In genomic region chr1:239321877-239322276, GRCh38 we compare ENCODE assay signal across 30 cellular contexts.
"Had no signal": no experiment of that assay in that cellular context is flagged by ENCODE, and none has a peak within 500 bp of the region (broad histone marks: within the 10 kb centered on the region; RNA-seq: fewer than 3 reads in every experiment).

No MANE protein-coding gene starts in this region.

- DNase-seq: effector CD8-positive, alpha-beta T cell; erythroblast; esophagus squamous epithelium; foreskin melanocyte; glutamatergic neuron; heart right ventricle; hippocampal formation; left cardiac atrium; left lung; mesenchymal stem cell; mucosa of descending colon; naive B cell; stimulated activated CD4-positive, alpha-beta T cell treated with anti-CD3 and anti-CD28 coated beads, Interleukin-2, amount 100 ng/mL, for 24 hours; stimulated activated CD4-positive, alpha-beta T cell treated with anti-CD3 and anti-CD28 coated beads, Interleukin-4, amount 100 ng/mL, for 24 hours; stimulated activated naive CD4-positive, alpha-beta T cell treated with Interleukin-2 at 50 U/mL for 16 hours; stomach; thyroid gland; trophoblast cell had no signal

- H3K9me3 ChIP-seq: esophagus squamous epithelium, heart right ventricle, left lung, mucosa of descending colon, neutrophil, prostate gland, right atrium auricular region, stomach, thyroid gland, vagina had no signal

- ATAC-seq: heart right ventricle; left cardiac atrium; left lung; mucosa of descending colon; natural killer cell treated with Interleukin-12 subunit alpha and Interleukin-12 subunit beta and Interleukin-15 and Interleukin-18, amount 100 ng/mL, for 72 hours; sciatic nerve; stimulated activated effector memory CD8-positive, alpha-beta T cell treated with anti-CD3 and anti-CD28 coated beads, Interleukin-12 subunit alpha, Interleukin-12 subunit beta, amount 100 ng/mL, for 72 hours had no signal

- H3K27ac Mint-ChIP-seq: dendritic cell treated with granulocyte-macrophage colony-stimulating factor and Interleukin-4, amounts not matched to agents 40 ng/mL and 50 ng/mL, for 4 days; mesothelial cell of epicardium; naive B cell; natural killer cell treated with Interleukin-12 subunit alpha and Interleukin-12 subunit beta and Interleukin-15 and Interleukin-18, amount 100 ng/mL, for 72 hours; stimulated activated effector memory CD8-positive, alpha-beta T cell treated with anti-CD3 and anti-CD28 coated beads, Interleukin-12 subunit alpha, Interleukin-12 subunit beta, amount 100 ng/mL, for 72 hours had no signal

- H3K36me3 ChIP-seq: esophagus squamous epithelium, heart right ventricle, left lung, neutrophil, prostate gland, right atrium auricular region, stomach, thyroid gland, vagina had no signal

- H3K27me3 Mint-ChIP-seq: dendritic cell treated with granulocyte-macrophage colony-stimulating factor and Interleukin-4, amounts not matched to agents 40 ng/mL and 50 ng/mL, for 4 days; naive B cell; natural killer cell treated with Interleukin-12 subunit alpha and Interleukin-12 subunit beta and Interleukin-15 and Interleukin-18, amount 100 ng/mL, for 72 hours had no signal

- H3K4me3 Mint-ChIP-seq: dendritic cell treated with granulocyte-macrophage colony-stimulating factor and Interleukin-4, amounts not matched to agents 40 ng/mL and 50 ng/mL, for 4 days; mesothelial cell of epicardium; naive B cell; natural killer cell treated with Interleukin-12 subunit alpha and Interleukin-12 subunit beta and Interleukin-15 and Interleukin-18, amount 100 ng/mL, for 72 hours; neural crest cell; stimulated activated effector memory CD8-positive, alpha-beta T cell treated with anti-CD3 and anti-CD28 coated beads, Interleukin-12 subunit alpha, Interleukin-12 subunit beta, amount 100 ng/mL, for 72 hours had no signal

- H3K27me3 ChIP-seq: esophagus squamous epithelium, left lung, neutrophil, right atrium auricular region, stomach, thyroid gland, vagina had no signal

- H3K4me1 Mint-ChIP-seq: mesothelial cell of epicardium; naive B cell; neural crest cell; stimulated activated effector memory CD8-positive, alpha-beta T cell treated with anti-CD3 and anti-CD28 coated beads, Interleukin-12 subunit alpha, Interleukin-12 subunit beta, amount 100 ng/mL, for 72 hours had no signal

- H3K27ac ChIP-seq: esophagus squamous epithelium, heart right ventricle, left lung, neutrophil, prostate gland, right atrium auricular region, thyroid gland, vagina had no signal

- FAIRE-seq: endothelial cell of umbilical vein, islet of Langerhans had no signal

- H3K4me1 ChIP-seq: esophagus squamous epithelium, heart right ventricle, left lung, prostate gland, right atrium auricular region, stomach, thyroid gland, vagina had no signal

- H3K36me3 Mint-ChIP-seq: mesothelial cell of epicardium; naive B cell; natural killer cell treated with Interleukin-12 subunit alpha and Interleukin-12 subunit beta and Interleukin-15 and Interleukin-18, amount 100 ng/mL, for 72 hours; stimulated activated effector memory CD8-positive, alpha-beta T cell treated with anti-CD3 and anti-CD28 coated beads, Interleukin-12 subunit alpha, Interleukin-12 subunit beta, amount 100 ng/mL, for 72 hours had no signal

- H3K9me3 Mint-ChIP-seq: dendritic cell treated with granulocyte-macrophage colony-stimulating factor and Interleukin-4, amounts not matched to agents 40 ng/mL and 50 ng/mL, for 4 days; mesothelial cell of epicardium; naive B cell; natural killer cell treated with Interleukin-12 subunit alpha and Interleukin-12 subunit beta and Interleukin-15 and Interleukin-18, amount 100 ng/mL, for 72 hours; neural crest cell; stimulated activated effector memory CD8-positive, alpha-beta T cell treated with anti-CD3 and anti-CD28 coated beads, Interleukin-12 subunit alpha, Interleukin-12 subunit beta, amount 100 ng/mL, for 72 hours had no signal

- H3K4me3 ChIP-seq: esophagus squamous epithelium, heart right ventricle, left lung, mucosa of descending colon, prostate gland, right atrium auricular region, stomach, thyroid gland, vagina had no signal
